In genomic region chr1:117570988-117571409, GRCh38 we compare ENCODE assay signal across 2 cellular contexts.
TF ChIP-seq lines count a peak whose summit lies in the region.

No MANE protein-coding gene starts in this region.

TF ChIP-seq in HCT116, 20 proteins besides CTCF, POLR2A, EP300 and RAD21 (continued from another document):
- no peak for TF ChIP-seq MAX (IDR thresholded peaks at IDR 0.05)
- no peak for TF ChIP-seq POLR2AphosphoS5 (IDR thresholded peaks at IDR 0.05; ENCODE audit: low read depth, low read length)
- TF ChIP-seq EZH2phosphoT487 (IDR thresholded peaks at IDR 0.05; ENCODE audit: borderline replicate concordance): no peak
- TF ChIP-seq JUND (IDR thresholded peaks at IDR 0.05): no peak
- TF ChIP-seq ELF1 (IDR thresholded peaks at IDR 0.05; ENCODE audit: borderline replicate concordance, low read depth): no peak
- no peak for TF ChIP-seq REST (IDR thresholded peaks at IDR 0.05; ENCODE audit: low read depth)
- no peak for TF ChIP-seq ZFX (IDR thresholded peaks at IDR 0.05)
- TF ChIP-seq CEBPB (IDR thresholded peaks at IDR 0.05; ENCODE audit: low read depth): no peak
- no peak for TF ChIP-seq CBX3 (IDR thresholded peaks at IDR 0.05; ENCODE audit: low read depth)

TF ChIP-seq in GM12878, 131 proteins besides CTCF, POLR2A, EP300 and RAD21 (continued from another document):
- TF ChIP-seq CEBPZ (IDR thresholded peaks at IDR 0.05; ENCODE audit: low read depth, low read length) (no peak), JUNB (IDR thresholded peaks at IDR 0.05) (no peak), CHD1 (IDR thresholded peaks at IDR 0.05; ENCODE audit: low read depth, low read length) (no peak), GATAD2B (conservative IDR thresholded peaks at IDR 0.05; ENCODE audit: low read depth) (no peak), ETV6 (conservative IDR thresholded peaks at IDR 0.05 in 1 of 2, IDR thresholded peaks at IDR 0.05 in 1 of 2; ENCODE audit: borderline replicate concordance in 1 of 2, low read depth in 1 of 2) (no peak), NFYA (IDR thresholded peaks at IDR 0.05; ENCODE audit: borderline replicate concordance, low read depth, low read length) (no peak), CHD2 (IDR thresholded peaks at IDR 0.05; ENCODE audit: borderline replicate concordance, low read depth, low read length) (no peak), STAT3 (IDR thresholded peaks at IDR 0.05; ENCODE audit: low read depth, low read length) (no peak), SMARCA5 (IDR thresholded peaks at IDR 0.05) (no peak), SKIL (IDR thresholded peaks at IDR 0.05; ENCODE audit: low read depth, poor library complexity, severe bottlenecking) (no peak), MYC (IDR thresholded peaks at IDR 0.05; ENCODE audit: insufficient read depth, insufficient read length, insufficient replicate concordance, low read length, severe bottlenecking) (no peak), PBX3 (IDR thresholded peaks at IDR 0.05; ENCODE audit: insufficient replicate concordance, low read depth, low read length) (no peak), FOS (IDR thresholded peaks at IDR 0.05; ENCODE audit: borderline replicate concordance, extremely low read depth, insufficient read length) (no peak), ASH2L (IDR thresholded peaks at IDR 0.05; ENCODE audit: borderline replicate concordance, low read depth) (no peak), IRF3 (IDR thresholded peaks at IDR 0.05) (no peak)
